1 cellular context compared by ENCODE assay signal in genomic region chr15:70794596-70795310, GRCh38.
TF ChIP-seq lines count a peak whose summit lies in the region.

No MANE protein-coding gene starts in this region.

TF ChIP-seq in endothelial cell of umbilical vein, 7 proteins besides CTCF, POLR2A, EP300 and RAD21 (continued from another document):
- TF ChIP-seq MAX (IDR thresholded peaks at IDR 0.05; ENCODE audit: insufficient read depth, insufficient read length) = no peak
- no peak for TF ChIP-seq MYC (IDR thresholded peaks at IDR 0.05; ENCODE audit: low read depth, low read length)
- no peak for TF ChIP-seq POLR2AphosphoS5 (IDR thresholded peaks at IDR 0.05; ENCODE audit: insufficient read depth, low read depth, low read length)
